Comparison of ENCODE assay signal across 20 cellular contexts in the genomic region with DNA sequence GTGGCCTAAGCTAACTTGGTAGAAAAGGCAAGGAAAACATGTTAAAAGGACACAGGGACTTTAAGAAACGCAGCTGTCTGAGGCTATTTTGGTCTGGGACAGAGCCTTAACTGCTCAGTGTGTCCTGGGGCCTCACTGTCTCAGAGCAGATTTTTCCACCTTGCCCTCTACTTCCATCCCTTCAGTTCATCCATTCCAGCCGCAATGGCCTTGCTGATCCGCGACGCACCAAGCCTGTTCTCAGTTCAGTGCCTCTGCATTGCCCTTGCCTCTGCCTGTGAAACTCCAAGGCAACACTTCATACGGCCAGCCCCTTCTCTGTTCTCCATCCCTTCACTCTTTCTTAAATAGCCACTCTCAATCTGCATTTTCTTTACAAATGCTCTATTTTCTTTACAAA.
"Had no signal": no experiment of that assay in that cellular context is flagged by ENCODE, and none has a peak within 500 bp of the region (broad histone marks: within the 10 kb centered on the region; RNA-seq: fewer than 3 reads in every experiment).

No MANE protein-coding gene starts in this region.

- H3K9me3 Mint-ChIP-seq: endodermal cell had no signal

- H3K4me1 Mint-ChIP-seq: endodermal cell had no signal

- H3K27ac ChIP-seq: esophagus muscularis mucosa, foreskin keratinocyte, left lung, lower lobe of right lung, right atrium auricular region, spleen, testis, transverse colon had no signal

- H3K9me3 ChIP-seq: esophagus muscularis mucosa, left lung, lower lobe of right lung, right atrium auricular region, spleen, testis, transverse colon had no signal

- H3K27ac Mint-ChIP-seq: activated CD4-positive, alpha-beta T cell treated with anti-CD3 and anti-CD28 coated beads for 36 hours; activated T-helper 1 cell treated with anti-CD3 and anti-CD28 coated beads, Interleukin-12 subunit alpha, Interleukin-12 subunit beta, Interleukin-2, Interleukin-4 antibody, amounts not matched to agents 30 ng/mL and 10 ng/mL and 1 ng/mL, durations not matched to agents 14 hours and 24 hours and 36 hours; dendritic cell treated with granulocyte-macrophage colony-stimulating factor and Interleukin-4, amounts not matched to agents 40 ng/mL and 50 ng/mL, for 4 days; endodermal cell had no signal

- H3K36me3 ChIP-seq: esophagus muscularis mucosa, left lung, lower lobe of right lung, right atrium auricular region, spleen, transverse colon had no signal

- H3K36me3 Mint-ChIP-seq: activated naive CD4-positive, alpha-beta T cell treated with anti-CD3 and anti-CD28 coated beads, Interleukin-2, amount 10 ng/mL, durations not matched to agents 7 days and 5 days; activated naive CD8-positive, alpha-beta T cell treated with anti-CD3 and anti-CD28 coated beads, Interleukin-2, amount 10 ng/mL, durations not matched to agents 7 days and 5 days had no signal

- DNase-seq: activated CD4-positive, CD25-positive, alpha-beta regulatory T cell; activated CD8-positive, alpha-beta memory T cell treated with anti-CD3 and anti-CD28 coated beads, Interleukin-2, amount 50 U/mL, for 4 hours; activated gamma-delta T cell; activated T-cell treated with anti-CD3 and anti-CD28 coated beads, Interleukin-2, amount 50 U/mL, for 1 hour; endodermal cell; kidney glomerular epithelial cell; left lung; lower lobe of right lung; mesendoderm; spleen; testis had no signal

- H3K27me3 ChIP-seq: esophagus muscularis mucosa, foreskin keratinocyte, left lung, right atrium auricular region, testis, transverse colon had no signal

- H3K4me3 Mint-ChIP-seq: activated CD4-positive, alpha-beta T cell treated with anti-CD3 and anti-CD28 coated beads for 36 hours; activated naive CD4-positive, alpha-beta T cell treated with anti-CD3 and anti-CD28 coated beads, Interleukin-2, amount 10 ng/mL, durations not matched to agents 7 days and 5 days; dendritic cell treated with granulocyte-macrophage colony-stimulating factor and Interleukin-4, amounts not matched to agents 40 ng/mL and 50 ng/mL, for 4 days; endodermal cell had no signal

- H3K4me1 ChIP-seq: foreskin keratinocyte, left lung, lower lobe of right lung, right atrium auricular region, testis had no signal

- H3K4me3 ChIP-seq: esophagus muscularis mucosa, left lung, lower lobe of right lung, right atrium auricular region, spleen, testis, transverse colon had no signal
